23 cellular contexts compared by ENCODE assay signal in genomic region chr20:30812739-30813411, GRCh38.
"Had no signal": no experiment of that assay in that cellular context is flagged by ENCODE, and none has a peak within 500 bp of the region (broad histone marks: within the 10 kb centered on the region; RNA-seq: fewer than 3 reads in every experiment).

No MANE protein-coding gene starts in this region.

- H2AFZ ChIP-seq: neural progenitor cell had no signal

- H3K27ac Mint-ChIP-seq: activated CD4-positive, alpha-beta memory T cell treated with anti-CD3 and anti-CD28 coated beads, Interleukin-2, amount 10 ng/mL, durations not matched to agents 7 days and 5 days; activated CD4-positive, alpha-beta T cell treated with anti-CD3 and anti-CD28 coated beads, Interleukin-2, amount 10 ng/mL, durations not matched to agents 7 days and 5 days; activated naive CD4-positive, alpha-beta T cell treated with anti-CD3 and anti-CD28 coated beads, Interleukin-2, amount 10 ng/mL, durations not matched to agents 7 days and 5 days; activated naive CD8-positive, alpha-beta T cell treated with anti-CD3 and anti-CD28 coated beads, Interleukin-2, amount 10 ng/mL, durations not matched to agents 7 days and 5 days; activated T-cell treated with anti-CD3 and anti-CD28 coated beads, Interleukin-2, amount 50 U/mL, for 24 hours; natural killer cell; neural progenitor cell; stimulated activated naive B cell treated with anti-CD40 and anti-IgM and Interleukin-4, amounts not matched to agents 10 μg/mL and 1 μg/mL and 100 μg/mL, for 72 hours; WTC11 had no signal

- H3K27ac ChIP-seq: heart left ventricle, lower lobe of right lung, neural progenitor cell, right atrium auricular region, stomach, thyroid gland, upper lobe of right lung had no signal

- H3K27me3 Mint-ChIP-seq: activated CD4-positive, alpha-beta T cell treated with anti-CD3 and anti-CD28 coated beads, Interleukin-2, amount 10 ng/mL, durations not matched to agents 7 days and 5 days; activated T-cell treated with anti-CD3 and anti-CD28 coated beads, Interleukin-2, amount 50 U/mL, for 24 hours had no signal

- H3K4me3 ChIP-seq: heart left ventricle, lower lobe of right lung, neural progenitor cell, right atrium auricular region, smooth muscle cell, stomach, thyroid gland, upper lobe of right lung had no signal

- H3K4me2 ChIP-seq: neural progenitor cell, smooth muscle cell had no signal

- H3K4me1 Mint-ChIP-seq: activated CD4-positive, alpha-beta memory T cell treated with anti-CD3 and anti-CD28 coated beads, Interleukin-2, amount 10 ng/mL, durations not matched to agents 7 days and 5 days; activated CD4-positive, alpha-beta T cell treated with anti-CD3 and anti-CD28 coated beads, Interleukin-2, amount 10 ng/mL, durations not matched to agents 7 days and 5 days; activated naive CD4-positive, alpha-beta T cell treated with anti-CD3 and anti-CD28 coated beads, Interleukin-2, amount 10 ng/mL, durations not matched to agents 7 days and 5 days; neural progenitor cell; stimulated activated naive B cell treated with anti-CD40 and anti-IgM and Interleukin-4, amounts not matched to agents 10 μg/mL and 1 μg/mL and 100 μg/mL, for 72 hours had no signal

- DNase-seq: activated CD4-positive, alpha-beta memory T cell treated with anti-CD3 and anti-CD28 coated beads, Interleukin-2, amount 10 ng/mL, durations not matched to agents 7 days and 5 days; activated CD4-positive, alpha-beta T cell treated with anti-CD3 and anti-CD28 coated beads for 1 hour; activated CD4-positive, alpha-beta T cell treated with anti-CD3 and anti-CD28 coated beads, Interleukin-2, amount 10 ng/mL, durations not matched to agents 7 days and 5 days; activated CD8-positive, alpha-beta memory T cell treated with anti-CD3 and anti-CD28 coated beads, Interleukin-2, amount 50 U/mL, for 48 hours; activated naive CD4-positive, alpha-beta T cell treated with anti-CD3 and anti-CD28 coated beads, Interleukin-2, amount 10 ng/mL, durations not matched to agents 7 days and 5 days; activated T-cell treated with anti-CD3 and anti-CD28 coated beads, Interleukin-2, amount 50 U/mL, for 24 hours; kidney glomerular epithelial cell; mesenchymal stem cell; natural killer cell; occipital lobe; stimulated activated CD4-positive, alpha-beta T cell treated with anti-CD3 and anti-CD28 coated beads, Interleukin-15, amount 100 ng/mL, for 24 hours; stimulated activated CD4-positive, alpha-beta T cell treated with anti-CD3 and anti-CD28 coated beads, Interleukin-2, amount 100 ng/mL, for 24 hours; stimulated activated naive B cell treated with anti-CD40 and anti-IgM and Interleukin-4, amounts not matched to agents 10 μg/mL and 1 μg/mL and 100 μg/mL, for 72 hours; stomach; thyroid gland; upper lobe of right lung had no signal

- H3K27me3 ChIP-seq: neural progenitor cell, right atrium auricular region, thyroid gland, upper lobe of right lung had no signal

- H3K4me3 Mint-ChIP-seq: activated CD4-positive, alpha-beta memory T cell treated with anti-CD3 and anti-CD28 coated beads, Interleukin-2, amount 10 ng/mL, durations not matched to agents 7 days and 5 days; activated CD4-positive, alpha-beta T cell treated with anti-CD3 and anti-CD28 coated beads, Interleukin-2, amount 10 ng/mL, durations not matched to agents 7 days and 5 days; activated naive CD4-positive, alpha-beta T cell treated with anti-CD3 and anti-CD28 coated beads, Interleukin-2, amount 10 ng/mL, durations not matched to agents 7 days and 5 days; activated naive CD8-positive, alpha-beta T cell treated with anti-CD3 and anti-CD28 coated beads, Interleukin-2, amount 10 ng/mL, durations not matched to agents 7 days and 5 days; activated T-cell treated with anti-CD3 and anti-CD28 coated beads, Interleukin-2, amount 50 U/mL, for 24 hours; natural killer cell; neural progenitor cell; stimulated activated naive B cell treated with anti-CD40 and anti-IgM and Interleukin-4, amounts not matched to agents 10 μg/mL and 1 μg/mL and 100 μg/mL, for 72 hours; WTC11 had no signal

- H3K9me3 ChIP-seq: lower lobe of right lung, thyroid gland, upper lobe of right lung had no signal

- H3K9ac ChIP-seq: neural progenitor cell had no signal

- H3K36me3 ChIP-seq: heart left ventricle, lower lobe of right lung, neural progenitor cell, right atrium auricular region, stomach, thyroid gland, upper lobe of right lung had no signal

- H3K4me1 ChIP-seq: heart left ventricle, lower lobe of right lung, neural progenitor cell, right atrium auricular region, stomach, thyroid gland, upper lobe of right lung had no signal
